ENCODE assay signal across 21 cellular contexts in genomic region chr2:113124984-113125855, GRCh38. TPM values are rescaled to one million over a fixed set of nuclear protein-coding genes. Genes with fewer than 3 reads are reported as not detected.
DNase-seq lines count a peak whose midpoint lies in the region; ATAC-seq, FAIRE-seq and TF ChIP-seq lines count a peak whose summit lies in the region.
"Had no signal": no experiment of that assay in that cellular context is flagged by ENCODE, and none has a peak within 500 bp of the region (broad histone marks: within the 10 kb centered on the region; RNA-seq: fewer than 3 reads in every experiment).

No MANE protein-coding gene starts in this region.

- no peak overlapping the region for H3K4me3 ChIP-seq in BLaER1
- H3K4me3 ChIP-seq in HepG2 (replicated peaks in 1 of 3; ENCODE audit: insufficient read depth in 1 of 3, low read depth in 2 of 3, low read length in 3 of 3) = 0 out of 6 replicates have a peak overlapping the region, but pooled peaks of 1 of the 3 experiments have one; percentile 77
- H3K4me3 ChIP-seq in prostate gland = no peak overlapping the region
- H3K4me3 ChIP-seq: lung had no signal

- DNase-seq in HepG2 (ENCODE audit: low spot score) (peak; percentile 74), prostate gland (ENCODE audit: low spot score) (no peak), osteocyte (ENCODE audit: extremely low spot score, unreplicated experiment) (no peak), NCI-H2171 treated with DMSO at 0.1 percent for 48 hours (lab: John Stamatoyannopoulos, UW) (no peak)
- no peak for DNase-seq in activated naive CD4-positive, alpha-beta T cell treated with anti-CD3 and anti-CD28 coated beads, Interleukin-2, amount 50 U/mL, for 16 hours
- DNase-seq: activated CD4-positive, alpha-beta T cell treated with anti-CD3 and anti-CD28 coated beads for 4 hours; activated T-cell treated with anti-CD3 and anti-CD28 coated beads, Interleukin-2, amount 50 U/mL, for 1 hour; caudate nucleus; DMS79 treated with DMSO at 0.1 percent for 48 hours; H9; KG1; naive thymus-derived CD8-positive, alpha-beta T cell; NCI-H446 treated with DMSO at 0.1 percent for 48 hours; SHP77 treated with DMSO at 0.1 percent for 48 hours had no signal

- H3K36me3 Mint-ChIP-seq in activated T-helper 17 cell treated with anti-CD3 and anti-CD28 coated beads, Interleukin-2, amount 50 U/mL, for 72 hours (ENCODE audit: low read depth) = no peaks in the 10 kb centered on the region
- no peaks in the 10 kb centered on the region for H3K36me3 Mint-ChIP-seq in osteocyte (ENCODE audit: unreplicated experiment)
- H3K36me3 Mint-ChIP-seq: activated naive CD8-positive, alpha-beta T cell treated with anti-CD3 and anti-CD28 coated beads for 36 hours; naive thymus-derived CD8-positive, alpha-beta T cell had no signal

- in situ Hi-C loops in HepG2 (cut with HindIII; ENCODE audit: extremely low pct_ligation_motif_present, low pct_unique_long_range_greater_than_20kb) = no loop called here

- CTCF ChIA-PET in HepG2 (lab: Yijun Ruan, JAX; ENCODE audit: low intra/inter-chr PET ratio, low total read pairs) = no interaction called here

- TF ChIP-seq POLR2A in HepG2 (IDR thresholded peaks at IDR 0.05; ENCODE audit: insufficient read depth in 1 of 2, low read depth in 2 of 2, low read length in 2 of 2) (no peak), prostate gland (IDR thresholded peaks at IDR 0.05) (no peak)

- no peaks in the 10 kb centered on the region for H3K36me3 ChIP-seq in BLaER1
- H3K36me3 ChIP-seq in HepG2 (replicated peaks in 1 of 2; ENCODE audit: control insufficient read depth in 1 of 2, insufficient read depth in 2 of 2, low read length in 2 of 2) = peaks cover 10 to 12% of the 10 kb centered on the region in 2 experiments; a peak in 4 of 5 replicates
- H3K36me3 ChIP-seq in prostate gland = no peaks in the 10 kb centered on the region

- TF ChIP-seq CTCF in HepG2 (CRISPR knock-in tag; IDR thresholded peaks at IDR 0.05) = no peak
- no peak for TF ChIP-seq CTCF in prostate gland (IDR thresholded peaks at IDR 0.05)
- no peak for TF ChIP-seq CTCF in osteocyte (IDR thresholded peaks at IDR 0.05)

- BruUV-seq in HepG2 (replicated peaks; lab: Mats Ljungman, UMichigan) = no TSS peak

- H3K4me1 ChIP-seq in BLaER1 (peaks cover 14% of the 10 kb centered on the region), HepG2 (ENCODE audit: insufficient read depth, low read length) (peaks cover 89% of the 10 kb centered on the region), prostate gland (replicated peaks) (no peaks in the 10 kb centered on the region)

- 34% methylated on average over 6 of the region's 6 CpGs for WGBS in HepG2 (ENCODE audit: low lambda C conversion rate)
- 69% methylated on average over 6 of the region's 6 CpGs for WGBS in prostate gland

- peaks cover 27% of the 10 kb centered on the region for H3K79me2 ChIP-seq in HepG2 (ENCODE audit: insufficient read depth, low read length)

- H3K27ac ChIP-seq in BLaER1 (no peak overlapping the region), HepG2 (ENCODE audit: extremely low read length, insufficient read depth, low read length) (peak overlapping the region; percentile 92), prostate gland (no peak overlapping the region)
- H3K27ac ChIP-seq: HL-60 had no signal

- H3K27ac Mint-ChIP-seq in activated T-helper 17 cell treated with anti-CD3 and anti-CD28 coated beads, Interleukin-2, amount 50 U/mL, for 72 hours = peak overlapping the region; percentile 26
- H3K27ac Mint-ChIP-seq in osteocyte (ENCODE audit: unreplicated experiment) = no peak overlapping the region
- H3K27ac Mint-ChIP-seq: H9; naive thymus-derived CD8-positive, alpha-beta T cell; T-helper 2 cell treated with Interferon-gamma antibody and Interleukin-4, amounts not matched to agents 5 μg/mL and 100 μg/mL, for 36 hours had no signal

- H4K20me1 ChIP-seq in BLaER1 (no peaks in the 10 kb centered on the region), HepG2 (ENCODE audit: insufficient read depth, low read length) (no peaks in the 10 kb centered on the region)

- TF ChIP-seq EP300 in HepG2 (IDR thresholded peaks at IDR 0.05; ENCODE audit: low read depth in 2 of 2, low read length in 2 of 2) (peak in 1 of 2 experiments; percentile 75; a peak in 2 of 4 replicates), HepG2 (CRISPR knock-in tag; IDR thresholded peaks at IDR 0.05; ENCODE audit: borderline replicate concordance) (no peak)

- no peaks in the 10 kb centered on the region for H3K9me3 ChIP-seq in BLaER1
- no peaks in the 10 kb centered on the region for H3K9me3 ChIP-seq in HepG2 (ENCODE audit: low read length)
- H3K9me3 ChIP-seq in prostate gland = no peaks in the 10 kb centered on the region

- no peak overlapping the region for H2AFZ ChIP-seq in HepG2 (ENCODE audit: low read length)

- H3K4me3 Mint-ChIP-seq in activated T-helper 17 cell treated with anti-CD3 and anti-CD28 coated beads, Interleukin-2, amount 50 U/mL, for 72 hours = peak overlapping the region; percentile 39
- no peak overlapping the region for H3K4me3 Mint-ChIP-seq in osteocyte (ENCODE audit: unreplicated experiment)
- H3K4me3 Mint-ChIP-seq: H9 had no signal

- H3K27me3 ChIP-seq in BLaER1 (no peaks in the 10 kb centered on the region), HepG2 (ENCODE audit: control insufficient read depth in 1 of 2, insufficient read depth in 2 of 2, low read length in 2 of 2) (no peaks in the 10 kb centered on the region; a peak in 1 of 5 replicates), prostate gland (replicated peaks; ENCODE audit: insufficient read depth) (no peaks in the 10 kb centered on the region)

- ATAC-seq in GM19324 (IDR thresholded peaks at IDR 0.05; ENCODE audit: low FRiP score, unreplicated experiment) (peak; percentile 10), HepG2 (no peak)
- peak; percentile 60 for ATAC-seq in activated T-helper 17 cell treated with anti-CD3 and anti-CD28 coated beads, Interleukin-2, amount 50 U/mL, for 72 hours (replicated peaks)
- ATAC-seq: naive thymus-derived CD8-positive, alpha-beta T cell had no signal

- H3K4me2 ChIP-seq in BLaER1 = peak overlapping the region; percentile 71
- H3K4me2 ChIP-seq in HepG2 (ENCODE audit: low read depth, low read length) = peak overlapping the region; percentile 95

- H3K4me1 Mint-ChIP-seq in activated T-helper 17 cell treated with anti-CD3 and anti-CD28 coated beads, Interleukin-2, amount 50 U/mL, for 72 hours = peaks cover 25% of the 10 kb centered on the region
- no peaks in the 10 kb centered on the region for H3K4me1 Mint-ChIP-seq in osteocyte (ENCODE audit: unreplicated experiment)
- H3K4me1 Mint-ChIP-seq: H9 had no signal

- TF ChIP-seq RAD21 in HepG2 (CRISPR knock-in tag; IDR thresholded peaks at IDR 0.05) = no peak

- no peaks in the 10 kb centered on the region for H3K9me3 Mint-ChIP-seq in activated T-helper 17 cell treated with anti-CD3 and anti-CD28 coated beads, Interleukin-2, amount 50 U/mL, for 72 hours
- no peaks in the 10 kb centered on the region for H3K9me3 Mint-ChIP-seq in osteocyte (ENCODE audit: unreplicated experiment)
- H3K9me3 Mint-ChIP-seq: activated naive CD8-positive, alpha-beta T cell treated with anti-CD3 and anti-CD28 coated beads for 36 hours; H9; naive thymus-derived CD8-positive, alpha-beta T cell; T-helper 2 cell treated with Interferon-gamma antibody and Interleukin-4, amounts not matched to agents 5 μg/mL and 100 μg/mL, for 36 hours had no signal

- intact Hi-C loops in HepG2 (cut with micrococcal nuclease; ENCODE audit: unreplicated experiment) = no loop called here
- intact Hi-C loops in prostate gland (cut with DNase I) = no loop called here

- H3K27me3 Mint-ChIP-seq in activated T-helper 17 cell treated with anti-CD3 and anti-CD28 coated beads, Interleukin-2, amount 50 U/mL, for 72 hours = no peaks in the 10 kb centered on the region
- peaks cover 61% of the 10 kb centered on the region for H3K27me3 Mint-ChIP-seq in osteocyte (ENCODE audit: unreplicated experiment)

- POLR2A ChIA-PET in HepG2 (lab: Yijun Ruan, JAX) = interaction anchor here (1.0 to 5.8 kb wide), 8 partner anchors 11 to 55 kb away, joined by 3 to 45 read pairs (median 6); partner anchors contain the start of gene PSD4

- no peak overlapping the region for H3K9ac ChIP-seq in BLaER1
- 0 out of 2 replicates have a peak overlapping the region, but pooled peaks have one; percentile 88 for H3K9ac ChIP-seq in HepG2 (ENCODE audit: insufficient read depth, low read depth, low read length)

- FAIRE-seq in HepG2 (lab: Jason Lieb, UNC) = no peak

RNA-seq across cellular contexts. Expression of gene IL1RN, which starts 2.2 kb away (rescaled TPM):
- total RNA-seq in activated T-helper 17 cell treated with anti-CD3 and anti-CD28 coated beads, Interleukin-2, amount 50 U/mL, for 72 hours = 10 to 100 TPM; 12.8 to 32.8 TPM
- total RNA-seq in HepG2 (2016; rRNA removed; fragmentation: Illumina TruSeq; extraction: Trizol) (21.1 and 21.2 TPM in 2 replicates), prostate gland (1 to 10 TPM; 3.7 to 4.4 TPM), osteocyte (not detected in 2 replicates)
- total RNA-seq in HepG2 (2016; cell fraction: cytosol; rRNA removed; fragmentation: Illumina TruSeq; extraction: Trizol; ENCODE audit: low read depth) = 6.3 and 8.3 TPM in 2 replicates
- 21.0 and 24.7 TPM in 2 replicates for total RNA-seq in HepG2 (2016; cell fraction: insoluble cytoplasmic fraction; rRNA removed; fragmentation: Illumina TruSeq; extraction: Trizol)
- 18.1 and 19.8 TPM in 2 replicates for total RNA-seq in HepG2 (2016; cell fraction: membrane; rRNA removed; fragmentation: Illumina TruSeq; extraction: Trizol)
- total RNA-seq in HepG2 (2016; cell fraction: nucleus; rRNA removed; fragmentation: Illumina TruSeq; extraction: Trizol) = 16.3 and 16.9 TPM in 2 replicates
- polyA plus RNA-seq in HepG2 (2011; rRNA removed) = 101 and 142 TPM in 2 replicates
- 92.3 and 115 TPM in 2 replicates for polyA plus RNA-seq in HepG2 (2011; cell fraction: cytosol; rRNA removed)
- polyA plus RNA-seq in HepG2 (2011; cell fraction: nucleus; rRNA removed) = 29.8 and 45.4 TPM in 2 replicates
- 96.1 and 98.3 TPM in 2 replicates for polyA plus RNA-seq in HepG2 (2012)
- polyA plus RNA-seq in HepG2 (2016; cell fraction: cytosol; fragmentation: Illumina TruSeq; extraction: Trizol; ENCODE audit: low read depth) = 12.2 and 14.7 TPM in 2 replicates
- 46.6 and 48.4 TPM in 2 replicates for polyA plus RNA-seq in HepG2 (2016; cell fraction: insoluble cytoplasmic fraction; fragmentation: Illumina TruSeq; extraction: Trizol; ENCODE audit: low read depth)
- polyA plus RNA-seq in HepG2 (2016; cell fraction: membrane; fragmentation: Illumina TruSeq; extraction: Trizol; ENCODE audit: low read depth) = 32.1 and 33.8 TPM in 2 replicates
- 23.4 and 24.9 TPM in 2 replicates for polyA plus RNA-seq in HepG2 (2016; cell fraction: nucleus; fragmentation: Illumina TruSeq; extraction: Trizol; ENCODE audit: insufficient read depth, low read depth)
- 0.42 and 94.0 TPM in 2 replicates for polyA minus RNA-seq in HepG2 (2011; rRNA and poly(A)+ RNA removed; ENCODE audit: low replicate concordance)
- polyA minus RNA-seq in HepG2 (2011; cell fraction: cytosol; rRNA and poly(A)+ RNA removed) = 35.5 and 37.1 TPM in 2 replicates
- 29.4 and 42.8 TPM in 2 replicates for polyA minus RNA-seq in HepG2 (2011; cell fraction: nucleus; rRNA and poly(A)+ RNA removed)
- total RNA-seq: H9 had no signal
- polyA plus RNA-seq: naive thymus-derived CD8-positive, alpha-beta T cell had no signal

RNA-seq across cellular contexts. Expression of gene PSD4, which starts 48.6 kb away (rescaled TPM):
- total RNA-seq in activated T-helper 17 cell treated with anti-CD3 and anti-CD28 coated beads, Interleukin-2, amount 50 U/mL, for 72 hours = 100 to 1,000 TPM; 300 to 503 TPM
- total RNA-seq in HepG2 (2016; rRNA removed; fragmentation: Illumina TruSeq; extraction: Trizol) = 8.6 and 9.4 TPM in 2 replicates
- 1.8 and 2.1 TPM in 2 replicates for total RNA-seq in HepG2 (2016; cell fraction: cytosol; rRNA removed; fragmentation: Illumina TruSeq; extraction: Trizol; ENCODE audit: low read depth)
- 6.4 and 9.6 TPM in 2 replicates for total RNA-seq in HepG2 (2016; cell fraction: insoluble cytoplasmic fraction; rRNA removed; fragmentation: Illumina TruSeq; extraction: Trizol)
- total RNA-seq in HepG2 (2016; cell fraction: membrane; rRNA removed; fragmentation: Illumina TruSeq; extraction: Trizol) = 4.3 and 5.2 TPM in 2 replicates
- total RNA-seq in HepG2 (2016; cell fraction: nucleus; rRNA removed; fragmentation: Illumina TruSeq; extraction: Trizol) = 10.2 and 10.4 TPM in 2 replicates
- polyA plus RNA-seq in HepG2 (2011; rRNA removed) = 5.8 and 9.1 TPM in 2 replicates
- polyA plus RNA-seq in HepG2 (2011; cell fraction: cytosol; rRNA removed) = 4.3 and 4.7 TPM in 2 replicates
- 34.6 and 36.0 TPM in 2 replicates for polyA plus RNA-seq in HepG2 (2011; cell fraction: nucleus; rRNA removed)
- polyA plus RNA-seq in HepG2 (2012) = 9.7 and 12.9 TPM in 2 replicates
- polyA plus RNA-seq in HepG2 (2016; cell fraction: cytosol; fragmentation: Illumina TruSeq; extraction: Trizol; ENCODE audit: low read depth) = 1.3 TPM in 2 replicates
- 4.3 and 6.8 TPM in 2 replicates for polyA plus RNA-seq in HepG2 (2016; cell fraction: insoluble cytoplasmic fraction; fragmentation: Illumina TruSeq; extraction: Trizol; ENCODE audit: low read depth)
- polyA plus RNA-seq in HepG2 (2016; cell fraction: membrane; fragmentation: Illumina TruSeq; extraction: Trizol; ENCODE audit: low read depth) = 3.3 TPM in 2 replicates
- polyA plus RNA-seq in HepG2 (2016; cell fraction: nucleus; fragmentation: Illumina TruSeq; extraction: Trizol; ENCODE audit: insufficient read depth, low read depth) = 14.7 and 15.0 TPM in 2 replicates
- polyA minus RNA-seq in HepG2 (2011; rRNA and poly(A)+ RNA removed; ENCODE audit: low replicate concordance) = 3.6 and 13.9 TPM in 2 replicates
- 5.2 and 5.3 TPM in 2 replicates for polyA minus RNA-seq in HepG2 (2011; cell fraction: cytosol; rRNA and poly(A)+ RNA removed)
- 11.6 and 16.2 TPM in 2 replicates for polyA minus RNA-seq in HepG2 (2011; cell fraction: nucleus; rRNA and poly(A)+ RNA removed)
- total RNA-seq in prostate gland = 100 to 1,000 TPM; 139 to 221 TPM
- 6.3 and 8.9 TPM in 2 replicates for total RNA-seq in osteocyte

RNA-seq across cellular contexts. Expression of gene IL1F10, which starts 57.5 kb away (rescaled TPM):
- total RNA-seq in activated T-helper 17 cell treated with anti-CD3 and anti-CD28 coated beads, Interleukin-2, amount 50 U/mL, for 72 hours = not detected
- total RNA-seq in HepG2 (2016; rRNA removed; fragmentation: Illumina TruSeq; extraction: Trizol) (not detected in 2 replicates), prostate gland (not detected), osteocyte (not detected in 2 replicates)
- not detected in 2 replicates for total RNA-seq in HepG2 (2016; cell fraction: cytosol; rRNA removed; fragmentation: Illumina TruSeq; extraction: Trizol; ENCODE audit: low read depth)
- not detected in 2 replicates for total RNA-seq in HepG2 (2016; cell fraction: insoluble cytoplasmic fraction; rRNA removed; fragmentation: Illumina TruSeq; extraction: Trizol)
- not detected in 2 replicates for total RNA-seq in HepG2 (2016; cell fraction: membrane; rRNA removed; fragmentation: Illumina TruSeq; extraction: Trizol)
- not detected in 2 replicates for total RNA-seq in HepG2 (2016; cell fraction: nucleus; rRNA removed; fragmentation: Illumina TruSeq; extraction: Trizol)
- polyA plus RNA-seq in HepG2 (2011; rRNA removed) = not detected in 2 replicates
- polyA plus RNA-seq in HepG2 (2011; cell fraction: cytosol; rRNA removed) = not detected in 2 replicates
- not detected in 2 replicates for polyA plus RNA-seq in HepG2 (2011; cell fraction: nucleus; rRNA removed)
- not detected in 2 replicates for polyA plus RNA-seq in HepG2 (2012)
- not detected in 2 replicates for polyA plus RNA-seq in HepG2 (2016; cell fraction: cytosol; fragmentation: Illumina TruSeq; extraction: Trizol; ENCODE audit: low read depth)
- not detected in 2 replicates for polyA plus RNA-seq in HepG2 (2016; cell fraction: insoluble cytoplasmic fraction; fragmentation: Illumina TruSeq; extraction: Trizol; ENCODE audit: low read depth)
- not detected in 2 replicates for polyA plus RNA-seq in HepG2 (2016; cell fraction: membrane; fragmentation: Illumina TruSeq; extraction: Trizol; ENCODE audit: low read depth)
- not detected in 2 replicates for polyA plus RNA-seq in HepG2 (2016; cell fraction: nucleus; fragmentation: Illumina TruSeq; extraction: Trizol; ENCODE audit: insufficient read depth, low read depth)
- not detected in 2 replicates for polyA minus RNA-seq in HepG2 (2011; rRNA and poly(A)+ RNA removed; ENCODE audit: low replicate concordance)
- not detected in 2 replicates for polyA minus RNA-seq in HepG2 (2011; cell fraction: cytosol; rRNA and poly(A)+ RNA removed)
- not detected in 2 replicates for polyA minus RNA-seq in HepG2 (2011; cell fraction: nucleus; rRNA and poly(A)+ RNA removed)
- total RNA-seq: activated naive CD8-positive, alpha-beta T cell treated with anti-CD3 and anti-CD28 coated beads for 36 hours; H9; lung; naive thymus-derived CD8-positive, alpha-beta T cell had no signal
- polyA plus RNA-seq: lung; naive thymus-derived CD8-positive, alpha-beta T cell had no signal

Comparison
In these comparisons a context has a peak if more than half of its experiments do, and no peak if none do; other contexts are left out.
1. RNA of gene PSD4, which starts 48.6 kb away (total RNA-seq): 300 to 503 TPM in activated T-helper 17 cell treated with anti-CD3 and anti-CD28 coated beads, Interleukin-2, amount 50 U/mL, for 72 hours and 139 to 221 TPM in prostate gland; 1.8 to 10.4 TPM in HepG2 and 6.3 to 8.9 TPM in osteocyte; every median in the first group is over 10 times any median in the second.